In genomic region chr3:43618142-43618541, GRCh38 we compare ENCODE assay signal across 17 cellular contexts. TPM values are rescaled to one million over a fixed set of nuclear protein-coding genes. Genes with fewer than 3 reads are reported as not detected.
DNase-seq lines count a peak whose midpoint lies in the region; ATAC-seq and TF ChIP-seq lines count a peak whose summit lies in the region.
"Had no signal": no experiment of that assay in that cellular context is flagged by ENCODE, and none has a peak within 500 bp of the region (broad histone marks: within the 10 kb centered on the region; RNA-seq: fewer than 3 reads in every experiment).

No MANE protein-coding gene starts in this region.

- no peak overlapping the region for H3K4ac ChIP-seq in H9 (ENCODE audit: low read depth, low read length)

- H4K8ac ChIP-seq in H9 (replicated peaks; ENCODE audit: insufficient read length, low read depth, low read length), result no peak overlapping the region

- H3K4me3 Mint-ChIP-seq in H9 (no peak overlapping the region), WTC11 (no peak overlapping the region), endodermal cell (no peak overlapping the region)

- H3K18ac ChIP-seq in H9 (ENCODE audit: insufficient read length, low read depth, low read length), result no peak overlapping the region

- H3K23me2 ChIP-seq in H9 (ENCODE audit: insufficient read length, low read depth, low read length, poor library complexity, severe bottlenecking), result peaks cover 5% of the 10 kb centered on the region

- BruUV-seq in PC-3 (replicated peaks; lab: Mats Ljungman, UMichigan), result no TSS peak

- no peaks in the 10 kb centered on the region for H3K9me2 ChIP-seq in PC-3 (replicated peaks; ENCODE audit: low read length)

- H3K14ac ChIP-seq in H9 (ENCODE audit: insufficient read depth, low read length), result no peak overlapping the region

- peaks cover 0 to 4% (median 2%) of the 10 kb centered on the region in 3 experiments; a peak in 1 of 7 replicates for H3K36me3 Mint-ChIP-seq in H9 (ENCODE audit: insufficient read depth in 1 of 3, low read depth in 3 of 3)
- H3K36me3 Mint-ChIP-seq in WTC11, result no peaks in the 10 kb centered on the region
- H3K36me3 Mint-ChIP-seq in endodermal cell (ENCODE audit: low read depth), result peaks cover 6% of the 10 kb centered on the region
- H3K36me3 Mint-ChIP-seq: CD4-positive, alpha-beta memory T cell; IgD-negative memory B cell had no signal

- H2AFZ ChIP-seq in H9 (ENCODE audit: low read length) (no peak overlapping the region), osteoblast (ENCODE audit: low read length) (no peak overlapping the region), PC-3 (ENCODE audit: low read length) (no peak overlapping the region)

- H3K27me3 Mint-ChIP-seq in H9 (ENCODE audit: low read depth) (no peaks in the 10 kb centered on the region), WTC11 (ENCODE audit: low read depth) (no peaks in the 10 kb centered on the region), endodermal cell (ENCODE audit: insufficient read depth) (no peaks in the 10 kb centered on the region)
- H3K27me3 Mint-ChIP-seq: CD4-positive, alpha-beta memory T cell; IgD-negative memory B cell had no signal

- H2BK120ac ChIP-seq in H9 (ENCODE audit: low read depth, low read length, poor library complexity, severe bottlenecking), result no peak overlapping the region

- H3K27me3 ChIP-seq in H9 (ENCODE audit: insufficient read depth, low read length) (no peaks in the 10 kb centered on the region), endodermal cell (ENCODE audit: control insufficient read depth, insufficient read depth, low read length, poor library complexity, severe bottlenecking) (no peaks in the 10 kb centered on the region), osteoblast (ENCODE audit: insufficient read depth, low read length) (no peaks in the 10 kb centered on the region), PC-3 (ENCODE audit: low read length) (no peaks in the 10 kb centered on the region)
- H3K27me3 ChIP-seq: BE2C had no signal

- no peak overlapping the region for H2AK5ac ChIP-seq in H9 (ENCODE audit: insufficient read length, low read length)

- intact Hi-C loops in PC-3 (cut with micrococcal nuclease), result no loop called here

- H2BK20ac ChIP-seq in H9 (ENCODE audit: low read depth, low read length, poor library complexity, severe bottlenecking), result no peak overlapping the region

- H3K4me1 Mint-ChIP-seq in H9 (peaks cover 21 to 34% of the 10 kb centered on the region in 2 experiments), WTC11 (peaks cover 21% of the 10 kb centered on the region), endodermal cell (peaks cover 19% of the 10 kb centered on the region)

- H3K9me3 ChIP-seq in H9 (ENCODE audit: control insufficient read depth, low read depth, low read length) (no peaks in the 10 kb centered on the region), endodermal cell (ENCODE audit: control insufficient read depth, low read length) (no peaks in the 10 kb centered on the region), osteoblast (ENCODE audit: low read depth, low read length) (no peaks in the 10 kb centered on the region), PC-3 (ENCODE audit: low read length) (no peaks in the 10 kb centered on the region)
- H3K9me3 ChIP-seq: A549, BE2C had no signal

- H3K9ac ChIP-seq in H9 (ENCODE audit: extremely low read depth, insufficient read length, low read length), result no peak overlapping the region
- H3K9ac ChIP-seq in endodermal cell (ENCODE audit: extremely low read depth, low read length, poor library complexity, severe bottlenecking), result no peak overlapping the region
- no peak overlapping the region for H3K9ac ChIP-seq in PC-3 (ENCODE audit: low read length)

- H2BK5ac ChIP-seq in H9 (ENCODE audit: insufficient read length, low read length), result no peak overlapping the region

- CTCF ChIA-PET in WTC11 (lab: Charles Lee) (no interaction called here), PC-3 (lab: Charles Lee) (no interaction called here)

- DNase-seq in H9 (no peak), WTC11 (ENCODE audit: low spot score) (no peak), endodermal cell (no peak), osteoblast (ENCODE audit: insufficient read length, low spot score, missing footprints) (peak; percentile 77), DMS 273 (lab: John Stamatoyannopoulos, UW; ENCODE audit: unreplicated experiment) (no peak), PC-3 (no peak), RKO (ENCODE audit: low spot score) (no peak)
- DNase-seq: BE2C; CD4-positive, alpha-beta memory T cell; DMS153; DMS79 treated with DMSO at 0.1 percent for 48 hours; GDM1 had no signal

- TF ChIP-seq CTCF in H9 (conservative IDR thresholded peaks at IDR 0.05) (no peak), WTC11 (IDR thresholded peaks at IDR 0.05) (no peak), endodermal cell (conservative IDR thresholded peaks at IDR 0.05) (no peak), osteoblast (IDR thresholded peaks at IDR 0.05; ENCODE audit: extremely low read depth, low read depth, low read length) (no peak), PC-3 (conservative IDR thresholded peaks at IDR 0.05; ENCODE audit: low read depth, low read length) (no peak)

- no peak overlapping the region for H2BK12ac ChIP-seq in H9 (ENCODE audit: insufficient read length, low read depth, low read length)

- H3K27ac ChIP-seq in H9 (ENCODE audit: insufficient read length, low read depth, low read length), result no peak overlapping the region
- no peak overlapping the region for H3K27ac ChIP-seq in endodermal cell (ENCODE audit: low read depth, low read length)
- H3K27ac ChIP-seq in osteoblast (ENCODE audit: low read depth, low read length), result no peak overlapping the region
- H3K27ac ChIP-seq in PC-3 (ENCODE audit: low read length), result no peak overlapping the region
- H3K27ac ChIP-seq: A549, C4-2B had no signal

- H3K56ac ChIP-seq in H9 (ENCODE audit: insufficient read length, low read depth, low read length), result no peak overlapping the region

- peaks cover 3% of the 10 kb centered on the region for H3K79me1 ChIP-seq in H9 (ENCODE audit: insufficient read depth, low read depth, low read length, poor library complexity, severe bottlenecking)

- ATAC-seq in WTC11 (no peak), HG02763 (IDR thresholded peaks at IDR 0.05; ENCODE audit: unreplicated experiment) (no peak), PC-3 (no peak)
- ATAC-seq: A549, HCT116 had no signal

- H4K20me1 ChIP-seq in H9 (ENCODE audit: control insufficient read depth, insufficient read depth, insufficient read length), result no peaks in the 10 kb centered on the region
- peaks cover 10% of the 10 kb centered on the region for H4K20me1 ChIP-seq in osteoblast (ENCODE audit: insufficient read depth, low read length)
- no peaks in the 10 kb centered on the region for H4K20me1 ChIP-seq in PC-3 (ENCODE audit: low read length)

- H3K4me1 ChIP-seq in H9 (ENCODE audit: insufficient read depth, low read length), result 0 out of 2 replicates have a peak, but pooled peaks cover 2% of the 10 kb centered on the region
- no peaks in the 10 kb centered on the region for H3K4me1 ChIP-seq in endodermal cell (ENCODE audit: control insufficient read depth, insufficient read depth, low read length)
- peaks cover 13% of the 10 kb centered on the region for H3K4me1 ChIP-seq in osteoblast (ENCODE audit: insufficient read depth, low read length)
- H3K4me1 ChIP-seq in PC-3 (ENCODE audit: insufficient read depth, low read length), result peaks cover 14% of the 10 kb centered on the region
- H3K4me1 ChIP-seq: BE2C had no signal

- H3K36me3 ChIP-seq in endodermal cell (ENCODE audit: control insufficient read depth, insufficient read depth, low read length), result peaks cover 5% of the 10 kb centered on the region
- no peaks in the 10 kb centered on the region for H3K36me3 ChIP-seq in osteoblast (ENCODE audit: insufficient read depth, low read length)
- no peaks in the 10 kb centered on the region for H3K36me3 ChIP-seq in PC-3 (ENCODE audit: low read depth, low read length)
- H3K36me3 ChIP-seq: BE2C had no signal

- no peak overlapping the region for H3K4me3 ChIP-seq in endodermal cell (ENCODE audit: low read length)
- H3K4me3 ChIP-seq in osteoblast (ENCODE audit: insufficient read depth, low read length), result no peak overlapping the region
- H3K4me3 ChIP-seq in PC-3 (ENCODE audit: low read length), result no peak overlapping the region
- H3K4me3 ChIP-seq: A549 had no signal

- no peak overlapping the region for H3T11ph ChIP-seq in H9 (ENCODE audit: low read length)

- POLR2A ChIA-PET in WTC11 (lab: Charles Lee) (no interaction called here), PC-3 (lab: Charles Lee; ENCODE audit: unreplicated experiment) (no interaction called here)

- no peak overlapping the region for H3K23ac ChIP-seq in H9 (ENCODE audit: insufficient read length, low read depth, low read length)

- H3K79me2 ChIP-seq in H9 (ENCODE audit: insufficient read depth, low read length) (peaks cover 1% of the 10 kb centered on the region; the same call in 1 of the 2 replicates), osteoblast (ENCODE audit: insufficient read depth, low read length) (peaks cover 65% of the 10 kb centered on the region), PC-3 (ENCODE audit: low read length) (peaks cover 32% of the 10 kb centered on the region)

- H4K91ac ChIP-seq in H9 (ENCODE audit: insufficient read length, low read depth, low read length), result no peak overlapping the region

- H2BK15ac ChIP-seq in H9 (ENCODE audit: low read depth, low read length), result no peak overlapping the region

- no peaks in the 10 kb centered on the region for H3F3A ChIP-seq in PC-3 (ENCODE audit: low read length, unreplicated experiment)

- H4K5ac ChIP-seq in H9 (ENCODE audit: insufficient read length, low read depth, low read length), result no peak overlapping the region

- H3K9me3 Mint-ChIP-seq in H9 (no peaks in the 10 kb centered on the region), WTC11 (no peaks in the 10 kb centered on the region), endodermal cell (no peaks in the 10 kb centered on the region)
- H3K9me3 Mint-ChIP-seq: IgD-negative memory B cell had no signal

- WGBS in H9 (ENCODE audit: extremely low coverage, insufficient read length, low lambda C conversion rate), result no CpG with 5 or more reads among the region's 1 CpG
- WGBS in endodermal cell (ENCODE audit: insufficient coverage in 1 of 2, insufficient read length in 1 of 2), 2 experiments, result 93% methylated on average over 1 of the region's 1 CpG; no CpG with 5 or more reads in 1 of the 2 experiments

- 0 out of 7 replicates have a peak overlapping the region, but pooled peaks of 2 of the 3 experiments have one; percentile 21 to 62 for H3K27ac Mint-ChIP-seq in H9
- H3K27ac Mint-ChIP-seq in WTC11, result peak overlapping the region; percentile 52; the same call in 1 of the 2 replicates
- peak overlapping the region; percentile 44 for H3K27ac Mint-ChIP-seq in endodermal cell

- H3K4me2 ChIP-seq in H9 (ENCODE audit: insufficient read depth, insufficient read length, low read length), result no peak overlapping the region
- no peak overlapping the region for H3K4me2 ChIP-seq in osteoblast (ENCODE audit: insufficient read depth, low read length)
- no peak overlapping the region for H3K4me2 ChIP-seq in PC-3 (ENCODE audit: low read length)
- H3K4me2 ChIP-seq: A549 had no signal

TF ChIP-seq in WTC11, 78 proteins besides CTCF, POLR2A, EP300 and RAD21 (continues in another document):
- TF ChIP-seq GRHL2 (CRISPR knock-in tag; IDR thresholded peaks at IDR 0.05; ENCODE audit: insufficient replicate concordance, severe bottlenecking), result no peak

RNA-seq across cellular contexts. Expression of gene ANO10, which starts 3.7 kb away (rescaled TPM):
- 32.3 and 38.7 TPM in 2 replicates for total RNA-seq in H9 (2021)
- total RNA-seq in WTC11 (2021), result 35.1 to 38.1 TPM (median 36.6 TPM) in 3 replicates
- total RNA-seq in endodermal cell, result 100 to 1,000 TPM in 1 of 2 donors, 10 to 100 TPM in 1; 83.8 to 112 TPM
- polyA plus RNA-seq in endodermal cell (2013, experiment 1 of 2), result 32.4 TPM
- 33.9 TPM for polyA plus RNA-seq in endodermal cell (2013, experiment 2 of 2)
- total RNA-seq in osteoblast, result 55.7 and 56.9 TPM in 2 replicates
- 23.7 and 28.3 TPM in 2 replicates for total RNA-seq in PC-3 (2014; rRNA removed)
